Comparison of ENCODE assay signal across 8 cellular contexts in the genomic region with DNA sequence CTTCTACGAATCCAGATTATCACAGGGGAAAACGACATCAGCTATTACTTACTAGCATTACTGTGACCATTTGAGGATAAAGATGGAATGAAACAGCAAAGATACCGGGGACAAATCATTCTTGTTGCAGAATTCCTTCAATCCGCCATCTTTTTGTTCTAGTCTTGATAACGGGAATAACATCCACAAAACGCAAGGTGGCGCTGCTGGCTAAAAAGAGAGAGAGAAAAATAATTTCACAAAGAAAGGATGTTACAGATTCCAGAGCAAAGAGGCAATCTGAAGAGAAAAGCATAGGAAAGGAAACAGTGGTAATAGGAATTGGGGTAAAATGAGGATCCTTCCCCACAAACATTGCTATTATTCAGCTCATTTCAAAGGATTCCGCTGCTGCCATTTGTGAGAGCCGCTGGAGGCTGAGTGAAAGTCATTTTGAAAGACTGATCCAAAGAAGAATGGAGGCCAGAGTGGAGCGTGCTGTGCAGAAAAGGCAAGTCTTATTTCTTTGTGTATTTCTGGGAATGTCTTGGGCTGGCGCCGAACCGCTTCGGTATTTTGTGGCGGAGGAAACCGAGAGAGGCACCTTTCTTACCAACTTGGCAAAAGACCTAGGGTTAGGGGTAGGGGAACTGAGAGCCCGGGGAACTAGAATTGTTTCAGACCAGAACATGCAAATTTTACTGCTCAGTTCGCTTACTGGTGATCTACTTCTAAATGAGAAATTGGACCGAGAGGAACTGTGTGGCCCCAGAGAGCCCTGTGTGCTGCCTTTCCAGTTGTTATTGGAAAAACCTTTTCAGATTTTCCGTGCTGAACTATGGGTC. TPM values are rescaled to one million over a fixed set of nuclear protein-coding genes. Genes with fewer than 3 reads are reported as not detected.
DNase-seq lines count a peak whose midpoint lies in the region; TF ChIP-seq lines count a peak whose summit lies in the region.

A gene (plus strand): TSS at position 264 of the 824 bp plus-strand sequence. CDS start 192 bp downstream, at position 456.

- peak; percentile 29 for TF ChIP-seq CTCF in chondrocyte (IDR thresholded peaks at IDR 0.05)
- peak; percentile 13 for TF ChIP-seq CTCF in osteocyte (IDR thresholded peaks at IDR 0.05)
- TF ChIP-seq CTCF in progenitor cell of endocrine pancreas (IDR thresholded peaks at IDR 0.05; ENCODE audit: unreplicated experiment) = no peak

- H3K27ac Mint-ChIP-seq in chondrocyte (ENCODE audit: unreplicated experiment) = no peak within 1 kb of the TSS
- no peak within 1 kb of the TSS for H3K27ac Mint-ChIP-seq in osteocyte (ENCODE audit: unreplicated experiment)
- no peak within 1 kb of the TSS for H3K27ac Mint-ChIP-seq in progenitor cell of endocrine pancreas

- no peaks in the 10 kb centered on the region for H3K27me3 Mint-ChIP-seq in chondrocyte (ENCODE audit: low read depth)
- no peaks in the 10 kb centered on the region for H3K27me3 Mint-ChIP-seq in osteocyte (ENCODE audit: unreplicated experiment)
- H3K27me3 Mint-ChIP-seq in progenitor cell of endocrine pancreas = no peaks in the 10 kb centered on the region

- DNase-seq in activated CD4-positive, alpha-beta T cell treated with anti-CD3 and anti-CD28 coated beads for 48 hours = peak; percentile 26
- no peak for DNase-seq in activated CD4-positive, alpha-beta T cell treated with anti-CD3 and anti-CD28 coated beads for 1 hour
- DNase-seq in NCI-H526 (lab: John Stamatoyannopoulos, UW) (peak; percentile 13 to 63), chondrocyte (ENCODE audit: low spot score) (no peak), osteocyte (ENCODE audit: extremely low spot score, unreplicated experiment) (no peak), progenitor cell of endocrine pancreas (ENCODE audit: low spot score, unreplicated experiment) (no peak), posterior vena cava (ENCODE audit: low spot score) (no peak), activated gamma-delta T cell treated with Interleukin-2 at 50 U/mL for 16 hours (no peak)

- no peak within 1 kb of the TSS for H3K4me3 Mint-ChIP-seq in chondrocyte (ENCODE audit: unreplicated experiment)
- no peak within 1 kb of the TSS for H3K4me3 Mint-ChIP-seq in osteocyte (ENCODE audit: unreplicated experiment)
- H3K4me3 Mint-ChIP-seq in progenitor cell of endocrine pancreas (ENCODE audit: low read depth) = no peak within 1 kb of the TSS

- intact Hi-C loops in posterior vena cava (cut with DNase I) = no loop called here

- H3K36me3 Mint-ChIP-seq in chondrocyte (ENCODE audit: low read depth) (peaks cover 26% of the 10 kb centered on the region), osteocyte (ENCODE audit: unreplicated experiment) (peaks cover 10% of the 10 kb centered on the region), progenitor cell of endocrine pancreas (ENCODE audit: insufficient read depth) (peaks cover 13% of the 10 kb centered on the region)

- peaks cover 52% of the 10 kb centered on the region for H3K9me3 Mint-ChIP-seq in chondrocyte (ENCODE audit: low read depth)
- H3K9me3 Mint-ChIP-seq in osteocyte (ENCODE audit: unreplicated experiment) = peaks cover 34% of the 10 kb centered on the region
- H3K9me3 Mint-ChIP-seq in progenitor cell of endocrine pancreas (ENCODE audit: low read depth) = peaks cover 33% of the 10 kb centered on the region

- H3K4me1 Mint-ChIP-seq in chondrocyte (ENCODE audit: low read depth) (no peaks in the 10 kb centered on the region), osteocyte (ENCODE audit: unreplicated experiment) (no peaks in the 10 kb centered on the region), progenitor cell of endocrine pancreas (ENCODE audit: low read depth) (no peaks in the 10 kb centered on the region)

RNA-seq across cellular contexts. Expression of the gene that starts here (rescaled TPM):
- 1.1 to 2.5 TPM (median 1.2 TPM) in 3 replicates for total RNA-seq in chondrocyte
- total RNA-seq in osteocyte = 1.1 and 1.2 TPM in 2 replicates
- total RNA-seq in progenitor cell of endocrine pancreas = 0.93 and 1.1 TPM in 2 replicates
- total RNA-seq in posterior vena cava = 1 to 10 TPM; 2.6 to 5.5 TPM

Comparison
In these comparisons a context has a peak if more than half of its experiments do, and no peak if none do; other contexts are left out.
1. DNase-seq: peak in activated CD4-positive, alpha-beta T cell treated with anti-CD3 and anti-CD28 coated beads for 48 hours (single experiment) and NCI-H526 (2 of 2); none in activated CD4-positive, alpha-beta T cell treated with anti-CD3 and anti-CD28 coated beads for 1 hour (single experiment), chondrocyte (single experiment), osteocyte (single experiment), progenitor cell of endocrine pancreas (single experiment), posterior vena cava (single experiment) and activated gamma-delta T cell treated with Interleukin-2 at 50 U/mL for 16 hours (single experiment).